In genomic region chr20:24776755-24777271, GRCh38 we compare ENCODE assay signal across 18 cellular contexts.
DNase-seq lines count a peak whose midpoint lies in the region; ATAC-seq and TF ChIP-seq lines count a peak whose summit lies in the region.
"Had no signal": no experiment of that assay in that cellular context is flagged by ENCODE, and none has a peak within 500 bp of the region (broad histone marks: within the 10 kb centered on the region; RNA-seq: fewer than 3 reads in every experiment).

No MANE protein-coding gene starts in this region.

- no peak overlapping the region for H2BK15ac ChIP-seq in mesenchymal stem cell (ENCODE audit: low read depth, poor library complexity, severe bottlenecking)

- intact Hi-C loops in CD14-positive monocyte (cut with micrococcal nuclease), result no loop called here
- intact Hi-C loops in stomach (cut with DNase I; ENCODE audit: low total_unique reads), result no loop called here

- H3K9me3 ChIP-seq in mesenchymal stem cell (ENCODE audit: control insufficient read depth, low read length), result peaks cover 4% of the 10 kb centered on the region
- H3K9me3 ChIP-seq in stomach, result peaks cover 0 to 3% (median 0%) of the 10 kb centered on the region in 4 donors

- peaks cover 2% of the 10 kb centered on the region for H3K4me1 Mint-ChIP-seq in CD14-positive monocyte
- H3K4me1 Mint-ChIP-seq in activated T-helper 17 cell treated with anti-CD3 and anti-CD28 coated beads, Interleukin-2, amount 50 U/mL, for 72 hours, result no peaks in the 10 kb centered on the region
- H3K4me1 Mint-ChIP-seq: CD4-positive, alpha-beta memory T cell had no signal

- TF ChIP-seq POLR2A in stomach (IDR thresholded peaks at IDR 0.05), result no peak

- no peak overlapping the region for H3K18ac ChIP-seq in mesenchymal stem cell (ENCODE audit: low read depth in 1 of 2, low read length in 2 of 2)

- no peak overlapping the region for H2AFZ ChIP-seq in mesenchymal stem cell (ENCODE audit: low read depth, low read length)

- H3K9ac ChIP-seq in mesenchymal stem cell (ENCODE audit: low read length), result no peak overlapping the region
- H3K9ac ChIP-seq: KMS-11 had no signal

- no peaks in the 10 kb centered on the region for H3K36me3 ChIP-seq in mesenchymal stem cell (ENCODE audit: control insufficient read depth in 1 of 2, insufficient read depth in 2 of 2, low read depth in 1 of 2, low read length in 2 of 2)
- H3K36me3 ChIP-seq in stomach, result no peaks in the 10 kb centered on the region

- TF ChIP-seq CTCF in CD14-positive monocyte (IDR thresholded peaks at IDR 0.05) (no peak), stomach (IDR thresholded peaks at IDR 0.05) (no peak)

- H4K91ac ChIP-seq in mesenchymal stem cell (ENCODE audit: low read length), result no peak overlapping the region

- DNase-seq in CD14-positive monocyte (ENCODE audit: low spot score) (peak; percentile 25), RPMI7951 (ENCODE audit: low read depth) (peak; percentile 44), mesenchymal stem cell (no peak), stomach (peak; percentile 11), G401 (ENCODE audit: low spot score) (no peak)
- DNase-seq: CD4-positive, alpha-beta memory T cell; DMS153; GDM1; NCI-H1105; NCI-H2029 treated with DMSO at 0.1 percent for 48 hours; NCI-H226; NCI-H510A treated with DMSO at 0.1 percent for 48 hours; NCI-H748 treated with DMSO at 0.1 percent for 48 hours had no signal

- no peak overlapping the region for H3K4ac ChIP-seq in mesenchymal stem cell (ENCODE audit: low read depth in 1 of 2, low read length in 2 of 2)

- H3K4me3 Mint-ChIP-seq in CD14-positive monocyte, result no peak overlapping the region
- no peak overlapping the region for H3K4me3 Mint-ChIP-seq in activated T-helper 17 cell treated with anti-CD3 and anti-CD28 coated beads, Interleukin-2, amount 50 U/mL, for 72 hours
- H3K4me3 Mint-ChIP-seq: CD4-positive, alpha-beta memory T cell had no signal

- H3K4me2 ChIP-seq in mesenchymal stem cell (ENCODE audit: low read length, poor library complexity, severe bottlenecking), result no peak overlapping the region
- H3K4me2 ChIP-seq: KMS-11 had no signal

- no peaks in the 10 kb centered on the region for H3K79me1 ChIP-seq in mesenchymal stem cell (replicated peaks; ENCODE audit: low read length, poor library complexity, severe bottlenecking)

- H3K27me3 Mint-ChIP-seq in CD14-positive monocyte (ENCODE audit: low read depth in 3 of 3), result peaks cover 9 to 22% (median 16%) of the 10 kb centered on the region in 3 donors
- H3K27me3 Mint-ChIP-seq in activated T-helper 17 cell treated with anti-CD3 and anti-CD28 coated beads, Interleukin-2, amount 50 U/mL, for 72 hours, result peaks cover 37% of the 10 kb centered on the region

- no peak overlapping the region for H2BK5ac ChIP-seq in mesenchymal stem cell (ENCODE audit: low read depth, low read length, poor library complexity, severe bottlenecking)

- H3K4me3 ChIP-seq in mesenchymal stem cell (ENCODE audit: insufficient read depth in 1 of 2, low read depth in 1 of 2, low read length in 2 of 2) (no peak overlapping the region), stomach (no peak overlapping the region)

- H3K27ac ChIP-seq in mesenchymal stem cell (ENCODE audit: low read length, poor library complexity, severe bottlenecking) (no peak overlapping the region), stomach (no peak overlapping the region)
- H3K27ac ChIP-seq: KMS-11 had no signal

- H3K14ac ChIP-seq in mesenchymal stem cell (ENCODE audit: low read length in 2 of 2), result no peak overlapping the region

- peaks cover 0 to 51% of the 10 kb centered on the region in 2 experiments for H3K27me3 ChIP-seq in mesenchymal stem cell (ENCODE audit: control insufficient read depth in 1 of 2, insufficient read depth in 1 of 2, low read length in 2 of 2)
- H3K27me3 ChIP-seq in stomach, result peaks cover 0 to 8% (median 0%) of the 10 kb centered on the region in 3 donors

- WGBS in mesenchymal stem cell, result 68% methylated on average over 6 of the region's 6 CpGs
- 82 to 91% (median 86%) methylated on average over 6 of the region's 6 CpGs for WGBS in stomach, 5 donors

- in situ Hi-C loops in G401 (cut with HindIII; ENCODE audit: low sequenced_read_pairs), result no loop called here

- no peaks in the 10 kb centered on the region for H3K36me3 Mint-ChIP-seq in CD14-positive monocyte
- H3K36me3 Mint-ChIP-seq in activated T-helper 17 cell treated with anti-CD3 and anti-CD28 coated beads, Interleukin-2, amount 50 U/mL, for 72 hours (ENCODE audit: low read depth), result no peaks in the 10 kb centered on the region
- H3K36me3 Mint-ChIP-seq: CD4-positive, alpha-beta memory T cell had no signal

- ATAC-seq in activated T-helper 17 cell treated with anti-CD3 and anti-CD28 coated beads, Interleukin-2, amount 50 U/mL, for 72 hours (replicated peaks), result no peak
- ATAC-seq in GM18868 (IDR thresholded peaks at IDR 0.05; ENCODE audit: unreplicated experiment), result no peak
- ATAC-seq: HCT116 had no signal

- no peak for TF ChIP-seq EP300 in stomach (IDR thresholded peaks at IDR 0.05)

- peaks cover 28% of the 10 kb centered on the region for H3K4me1 ChIP-seq in mesenchymal stem cell (ENCODE audit: control insufficient read depth, insufficient read depth, low read depth, low read length)
- H3K4me1 ChIP-seq in stomach, result peaks cover 0 to 9% (median 4%) of the 10 kb centered on the region in 4 donors
- H3K4me1 ChIP-seq: Caco-2 had no signal

- H2BK120ac ChIP-seq in mesenchymal stem cell (ENCODE audit: low read depth, low read length), result no peak overlapping the region

- no peak overlapping the region for H2BK12ac ChIP-seq in mesenchymal stem cell (ENCODE audit: low read length in 2 of 2)

- H3K23ac ChIP-seq in mesenchymal stem cell (ENCODE audit: low read length in 2 of 2), result no peak overlapping the region

- H2AK5ac ChIP-seq in mesenchymal stem cell (ENCODE audit: low read length, severe bottlenecking), result peak overlapping the region; percentile 46

- peaks cover 8 to 16% (median 9%) of the 10 kb centered on the region in 7 donors for H3K9me3 Mint-ChIP-seq in CD14-positive monocyte
- H3K9me3 Mint-ChIP-seq in activated T-helper 17 cell treated with anti-CD3 and anti-CD28 coated beads, Interleukin-2, amount 50 U/mL, for 72 hours, result no peaks in the 10 kb centered on the region

- H3K27ac Mint-ChIP-seq in CD14-positive monocyte, result no peak overlapping the region
- H3K27ac Mint-ChIP-seq in activated T-helper 17 cell treated with anti-CD3 and anti-CD28 coated beads, Interleukin-2, amount 50 U/mL, for 72 hours, result no peak overlapping the region
- H3K27ac Mint-ChIP-seq: CD4-positive, alpha-beta memory T cell had no signal

- no peak overlapping the region for H4K8ac ChIP-seq in mesenchymal stem cell (ENCODE audit: low read length)

Comparison
In these comparisons a context has a peak if more than half of its experiments do, and no peak if none do; other contexts are left out.
1. DNase-seq: peak in CD14-positive monocyte (single experiment), RPMI7951 (single experiment) and stomach (single experiment); none in mesenchymal stem cell (single experiment) and G401 (single experiment).